8 cellular contexts compared by ENCODE assay signal in the genomic region with DNA sequence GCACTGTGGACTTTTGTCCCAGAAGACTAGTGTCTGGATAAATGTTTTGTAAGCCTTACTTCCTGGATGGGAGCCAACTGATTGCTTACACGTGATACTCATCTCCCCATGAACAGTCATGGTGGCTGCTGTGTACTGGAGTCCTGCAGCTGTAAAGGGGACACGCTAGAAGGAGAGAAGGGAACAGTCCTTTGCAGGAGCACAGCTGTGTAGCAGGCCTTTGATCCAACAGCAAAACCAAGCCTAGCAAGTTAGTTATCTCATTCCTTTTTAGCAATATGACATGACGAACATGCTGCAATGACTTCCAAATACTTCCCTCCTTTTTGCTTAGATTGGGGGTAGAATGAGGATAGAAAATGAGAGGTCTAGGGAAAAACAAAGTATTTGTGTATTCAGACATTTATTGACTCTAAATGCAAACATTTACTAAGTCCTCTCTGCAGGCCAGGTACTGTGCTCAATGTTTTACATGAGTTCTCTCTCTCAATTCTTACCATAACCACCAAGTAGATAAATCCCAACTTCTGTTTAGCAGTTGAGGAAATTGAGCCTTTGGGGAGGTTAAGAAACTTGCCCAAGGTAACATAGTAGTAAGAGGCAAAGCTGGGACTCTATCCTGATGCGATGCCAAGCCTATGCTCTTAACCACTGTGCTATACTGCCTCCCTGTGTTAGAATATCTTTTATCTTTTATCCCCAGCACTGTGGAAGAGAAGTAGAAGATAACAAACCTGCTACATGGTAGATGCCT. TPM values are rescaled to one million over a fixed set of nuclear protein-coding genes. Genes with fewer than 3 reads are reported as not detected.
DNase-seq lines count a peak whose midpoint lies in the region; ATAC-seq and TF ChIP-seq lines count a peak whose summit lies in the region.

No MANE protein-coding gene starts in this region.

- peaks cover 30% of the 10 kb centered on the region for H3K4me1 Mint-ChIP-seq in mesothelial cell of epicardium
- peaks cover 29% of the 10 kb centered on the region for H3K4me1 Mint-ChIP-seq in CD4-positive, alpha-beta T cell (ENCODE audit: low read depth)

- CTCF ChIA-PET in CD4-positive, alpha-beta T cell (lab: Charles Lee) = interaction anchor here (0.7 to 1.3 kb wide), 4 partner anchors 8 to 926 kb away, joined by 3 to 4 read pairs (median 4); no protein-coding TSS in a partner anchor

- ATAC-seq in HG02852 (IDR thresholded peaks at IDR 0.05; ENCODE audit: unreplicated experiment) = peak; percentile 62
- no peak for ATAC-seq in GM21786 (IDR thresholded peaks at IDR 0.05; ENCODE audit: unreplicated experiment)
- ATAC-seq in CD4-positive, alpha-beta T cell (ENCODE audit: poor library complexity) = no peak

- H3K9me3 ChIP-seq in CD4-positive, alpha-beta T cell (ENCODE audit: control insufficient read depth, low read length) = no peaks in the 10 kb centered on the region

- POLR2A ChIA-PET in CD4-positive, alpha-beta T cell (lab: Charles Lee) = interaction anchor here (1.0 kb wide), 1 partner anchor 164 kb away, joined by 3 read pairs; no protein-coding TSS in a partner anchor

- no peaks in the 10 kb centered on the region for H3K27me3 ChIP-seq in CD4-positive, alpha-beta T cell (ENCODE audit: control insufficient read depth, insufficient read depth, low read length)

- intact Hi-C loops in CD4-positive, alpha-beta T cell (cut with DNase I, micrococcal nuclease) = loop anchor here in 1 of 2 experiments (5.0 kb wide), 2 partner anchors 131 to 169 kb away; no protein-coding TSS in a partner anchor

- peak; percentile 35 for DNase-seq in DMS79 treated with DMSO at 0.1 percent for 48 hours (lab: John Stamatoyannopoulos, UW)
- peak; percentile 27 for DNase-seq in NOMO-1 treated with dmso at 0.1 percent for 144 hours (lab: John Stamatoyannopoulos, UW; ENCODE audit: unreplicated experiment)
- DNase-seq in dedifferentiated amniotic fluid mesenchymal stem cell (ENCODE audit: extremely low spot score) = peak; percentile 55
- DNase-seq in mesothelial cell of epicardium (ENCODE audit: low spot score in 2 of 2, unreplicated experiment in 2 of 2) = no peak
- DNase-seq in activated T-cell treated with anti-CD3 and anti-CD28 coated beads, Interleukin-2, amount 50 U/mL, for 1 hour = no peak
- DNase-seq in CD4-positive, alpha-beta T cell = no peak

- H3K27ac ChIP-seq in CD4-positive, alpha-beta T cell (ENCODE audit: low read depth, low read length) = no peak overlapping the region

- H3K27me3 Mint-ChIP-seq in mesothelial cell of epicardium (ENCODE audit: low read depth) = no peaks in the 10 kb centered on the region
- H3K27me3 Mint-ChIP-seq in CD4-positive, alpha-beta T cell = no peaks in the 10 kb centered on the region

- no peaks in the 10 kb centered on the region for H3K9me3 Mint-ChIP-seq in mesothelial cell of epicardium
- H3K9me3 Mint-ChIP-seq in CD4-positive, alpha-beta T cell = no peaks in the 10 kb centered on the region

- no peaks in the 10 kb centered on the region for H3K36me3 Mint-ChIP-seq in mesothelial cell of epicardium
- no peaks in the 10 kb centered on the region for H3K36me3 Mint-ChIP-seq in CD4-positive, alpha-beta T cell (ENCODE audit: low read depth)

- no peak for TF ChIP-seq CTCF in mesothelial cell of epicardium (IDR thresholded peaks at IDR 0.05; ENCODE audit: unreplicated experiment)
- no peak for TF ChIP-seq CTCF in CD4-positive, alpha-beta T cell (IDR thresholded peaks at IDR 0.05)

- H3K27ac Mint-ChIP-seq in mesothelial cell of epicardium = peak overlapping the region; percentile 13
- H3K27ac Mint-ChIP-seq in CD4-positive, alpha-beta T cell = no peak overlapping the region

- H3K4me3 Mint-ChIP-seq in mesothelial cell of epicardium = no peak overlapping the region
- no peak overlapping the region for H3K4me3 Mint-ChIP-seq in CD4-positive, alpha-beta T cell

RNA-seq across cellular contexts. Expression of a gene that starts 55.4 kb away (rescaled TPM):
- total RNA-seq in mesothelial cell of epicardium = not detected in 3 replicates
- total RNA-seq in CD4-positive, alpha-beta T cell = 100 to 1,000 TPM; 128 to 130 TPM

Comparison
In these comparisons a context has a peak if more than half of its experiments do, and no peak if none do; other contexts are left out.
1. DNase-seq: peak in DMS79 treated with DMSO at 0.1 percent for 48 hours (single experiment), NOMO-1 treated with dmso at 0.1 percent for 144 hours (single experiment) and dedifferentiated amniotic fluid mesenchymal stem cell (single experiment); none in mesothelial cell of epicardium (0 of 2), activated T-cell treated with anti-CD3 and anti-CD28 coated beads, Interleukin-2, amount 50 U/mL, for 1 hour (single experiment) and CD4-positive, alpha-beta T cell (0 of 10).
2. RNA of a gene that starts 55.4 kb away (total RNA-seq): 128 to 130 TPM in CD4-positive, alpha-beta T cell; not detected in mesothelial cell of epicardium; every median in the first group is over 100 times any median in the second.